Comparison of ENCODE assay signal across 38 cellular contexts in the genomic region with DNA sequence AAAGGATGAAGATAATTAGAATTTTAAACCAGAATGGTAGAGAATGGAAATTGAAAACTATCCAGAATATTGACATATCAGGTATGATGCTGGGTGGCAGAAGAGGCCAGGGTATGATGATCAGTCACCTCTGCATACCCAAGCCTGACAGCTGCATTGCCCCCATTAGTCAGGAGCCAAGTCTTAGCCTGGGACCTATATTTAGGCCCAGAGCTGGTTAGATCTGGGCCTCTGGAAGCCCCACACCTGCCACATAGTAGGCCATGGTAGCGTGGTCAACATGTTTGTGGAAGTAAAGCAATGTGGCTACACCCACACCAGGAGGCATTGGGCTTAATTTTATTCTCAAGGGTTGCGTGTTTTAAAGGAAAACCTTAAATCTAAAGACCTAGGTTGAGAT. TPM values are rescaled to one million over a fixed set of nuclear protein-coding genes. Genes with fewer than 3 reads are reported as not detected.
"Had no signal": no experiment of that assay in that cellular context is flagged by ENCODE, and none has a peak within 500 bp of the region (broad histone marks: within the 10 kb centered on the region; RNA-seq: fewer than 3 reads in every experiment).

No MANE protein-coding gene starts in this region.

- H3K27ac ChIP-seq: ascending aorta, cardiac muscle cell, VCaP had no signal

- H3K27me3 ChIP-seq: ascending aorta, cardiac muscle cell had no signal

- H3K4me3 ChIP-seq: ascending aorta, cardiac muscle cell had no signal

- ATAC-seq: activated CD4-positive, alpha-beta T cell treated with anti-CD3 and anti-CD28 coated beads for 36 hours; activated CD4-positive, CD25-positive, alpha-beta regulatory T cell treated with anti-CD3 and anti-CD28 coated beads, Interleukin-2, amount 50 U/mL, for 24 hours; activated CD8-positive, alpha-beta memory T cell treated with anti-CD3 and anti-CD28 coated beads, Interleukin-2, amount 10 ng/mL, durations not matched to agents 7 days and 5 days; activated CD8-positive, alpha-beta T cell treated with anti-CD3 and anti-CD28 coated beads, Interleukin-2, amount 10 ng/mL, durations not matched to agents 7 days and 5 days; activated naive CD8-positive, alpha-beta T cell treated with anti-CD3 and anti-CD28 coated beads, Interleukin-2, amount 50 U/mL, for 24 hours had no signal

- DNase-seq: activated CD4-positive, alpha-beta memory T cell treated with anti-CD3 and anti-CD28 coated beads, Interleukin-2, amount 10 ng/mL, durations not matched to agents 7 days and 5 days; activated CD4-positive, alpha-beta T cell treated with anti-CD3 and anti-CD28 coated beads for 1 hour; activated CD4-positive, alpha-beta T cell treated with anti-CD3 and anti-CD28 coated beads for 36 hours; activated CD4-positive, alpha-beta T cell treated with anti-CD3 and anti-CD28 coated beads for 48 hours; activated CD4-positive, alpha-beta T cell treated with anti-CD3 and anti-CD28 coated beads, Interleukin-2, amount 10 ng/mL, durations not matched to agents 7 days and 5 days; activated CD4-positive, alpha-beta T cell treated with anti-CD3 and anti-CD28 coated beads, Interleukin-2, amount 50 U/mL, for 48 hours; activated CD4-positive, CD25-positive, alpha-beta regulatory T cell; activated CD8-positive, alpha-beta memory T cell treated with anti-CD3 and anti-CD28 coated beads for 24 hours; activated CD8-positive, alpha-beta memory T cell treated with anti-CD3 and anti-CD28 coated beads, Interleukin-2, amount 10 ng/mL, durations not matched to agents 7 days and 5 days; activated CD8-positive, alpha-beta memory T cell treated with anti-CD3 and anti-CD28 coated beads, Interleukin-2, amount 50 U/mL, for 48 hours; activated CD8-positive, alpha-beta T cell treated with anti-CD3 and anti-CD28 coated beads, Interleukin-2, amount 10 ng/mL, durations not matched to agents 7 days and 5 days; activated effector memory CD4-positive, alpha-beta T cell treated with Interleukin-2 at 50 U/mL for 16 hours; activated gamma-delta T cell; activated naive CD4-positive, alpha-beta T cell treated with anti-CD3 and anti-CD28 coated beads, Interleukin-2, amount 10 ng/mL, durations not matched to agents 7 days and 5 days; activated naive CD4-positive, alpha-beta T cell treated with Interleukin-2 at 50 U/mL for 16 hours; activated naive CD8-positive, alpha-beta T cell treated with anti-CD3 and anti-CD28 coated beads, Interleukin-2, amount 10 ng/mL, durations not matched to agents 7 days and 5 days; activated naive CD8-positive, alpha-beta T cell treated with anti-CD3 and anti-CD28 coated beads, Interleukin-2, amount 50 U/mL, for 24 hours; activated T-cell treated with anti-CD3 and anti-CD28 coated beads, Interleukin-2, amount 50 U/mL, for 24 hours; activated T-cell treated with anti-CD3 and anti-CD28 coated beads, Interleukin-2, amount 50 U/mL, for 48 hours; amygdala; anterior cingulate cortex; caudate nucleus; cerebellar nuclear complex; T-helper 2 cell; T-helper 9 cell had no signal

- H3K9me3 ChIP-seq: ascending aorta had no signal

- H3K4me1 ChIP-seq: ascending aorta had no signal

- FAIRE-seq: bronchial epithelial cell, TTC549 had no signal

- H3K27ac Mint-ChIP-seq: activated CD4-positive, alpha-beta memory T cell treated with anti-CD3 and anti-CD28 coated beads, Interleukin-2, amount 10 ng/mL, durations not matched to agents 7 days and 5 days; activated CD4-positive, alpha-beta T cell treated with anti-CD3 and anti-CD28 coated beads for 36 hours; activated CD4-positive, alpha-beta T cell treated with anti-CD3 and anti-CD28 coated beads, Interleukin-2, amount 10 ng/mL, durations not matched to agents 7 days and 5 days; activated CD8-positive, alpha-beta memory T cell treated with anti-CD3 and anti-CD28 coated beads, Interleukin-2, amount 10 ng/mL, durations not matched to agents 7 days and 5 days; activated CD8-positive, alpha-beta T cell treated with anti-CD3 and anti-CD28 coated beads, Interleukin-2, amount 10 ng/mL, durations not matched to agents 7 days and 5 days; activated naive CD4-positive, alpha-beta T cell treated with anti-CD3 and anti-CD28 coated beads, Interleukin-2, amount 10 ng/mL, durations not matched to agents 7 days and 5 days; activated naive CD4-positive, alpha-beta T cell treated with anti-CD3 and anti-CD28 coated beads, Interleukin-2, amount 50 U/mL, for 24 hours; activated naive CD8-positive, alpha-beta T cell; activated naive CD8-positive, alpha-beta T cell treated with anti-CD3 and anti-CD28 coated beads, Interleukin-2, amount 10 ng/mL, durations not matched to agents 7 days and 5 days; activated naive CD8-positive, alpha-beta T cell treated with anti-CD3 and anti-CD28 coated beads, Interleukin-2, amount 50 U/mL, for 24 hours; activated T-cell treated with anti-CD3 and anti-CD28 coated beads, Interleukin-2, amount 50 U/mL, for 24 hours; activated T-helper 2 cell treated with anti-CD3 and anti-CD28 coated beads, Interferon-gamma antibody, Interleukin-2, Interleukin-4, amounts not matched to agents 10 μg/mL and 5 μg/mL and 100 μg/mL, durations not matched to agents 14 hours and 24 hours and 36 hours; brain; T-helper 1 cell treated with Interleukin-12 subunit alpha and Interleukin-12 subunit beta and Interleukin-4 antibody, amounts not matched to agents 30 μg/mL and 1 μg/mL, for 36 hours; T-helper 2 cell treated with Interferon-gamma antibody and Interleukin-4, amounts not matched to agents 5 μg/mL and 100 μg/mL, for 36 hours had no signal

- H3K9me3 Mint-ChIP-seq: activated CD4-positive, alpha-beta memory T cell treated with anti-CD3 and anti-CD28 coated beads, Interleukin-2, amount 10 ng/mL, durations not matched to agents 7 days and 5 days; activated CD4-positive, alpha-beta T cell treated with anti-CD3 and anti-CD28 coated beads, Interleukin-2, amount 10 ng/mL, durations not matched to agents 7 days and 5 days; activated naive CD4-positive, alpha-beta T cell treated with anti-CD3 and anti-CD28 coated beads, Interleukin-2, amount 10 ng/mL, durations not matched to agents 7 days and 5 days; activated naive CD4-positive, alpha-beta T cell treated with anti-CD3 and anti-CD28 coated beads, Interleukin-2, amount 50 U/mL, for 24 hours; activated naive CD8-positive, alpha-beta T cell treated with anti-CD3 and anti-CD28 coated beads, Interleukin-2, amount 10 ng/mL, durations not matched to agents 7 days and 5 days; activated naive CD8-positive, alpha-beta T cell treated with anti-CD3 and anti-CD28 coated beads, Interleukin-2, amount 50 U/mL, for 24 hours; activated T-cell treated with anti-CD3 and anti-CD28 coated beads, Interleukin-2, amount 50 U/mL, for 24 hours; activated T-helper 2 cell treated with anti-CD3 and anti-CD28 coated beads, Interferon-gamma antibody, Interleukin-2, Interleukin-4, amounts not matched to agents 10 μg/mL and 5 μg/mL and 100 μg/mL, durations not matched to agents 14 hours and 24 hours and 36 hours; brain; central memory CD8-positive, alpha-beta T cell; T-helper 1 cell treated with Interleukin-12 subunit alpha and Interleukin-12 subunit beta and Interleukin-4 antibody, amounts not matched to agents 30 μg/mL and 1 μg/mL, for 36 hours; T-helper 2 cell treated with Interferon-gamma antibody and Interleukin-4, amounts not matched to agents 5 μg/mL and 100 μg/mL, for 36 hours had no signal

- H3K4me3 Mint-ChIP-seq: activated CD4-positive, alpha-beta memory T cell treated with anti-CD3 and anti-CD28 coated beads, Interleukin-2, amount 10 ng/mL, durations not matched to agents 7 days and 5 days; activated CD4-positive, alpha-beta T cell treated with anti-CD3 and anti-CD28 coated beads for 36 hours; activated CD4-positive, alpha-beta T cell treated with anti-CD3 and anti-CD28 coated beads, Interleukin-2, amount 10 ng/mL, durations not matched to agents 7 days and 5 days; activated CD8-positive, alpha-beta memory T cell treated with anti-CD3 and anti-CD28 coated beads, Interleukin-2, amount 10 ng/mL, durations not matched to agents 7 days and 5 days; activated CD8-positive, alpha-beta T cell treated with anti-CD3 and anti-CD28 coated beads, Interleukin-2, amount 10 ng/mL, durations not matched to agents 7 days and 5 days; activated naive CD4-positive, alpha-beta T cell treated with anti-CD3 and anti-CD28 coated beads, Interleukin-2, amount 10 ng/mL, durations not matched to agents 7 days and 5 days; activated naive CD4-positive, alpha-beta T cell treated with anti-CD3 and anti-CD28 coated beads, Interleukin-2, amount 50 U/mL, for 24 hours; activated naive CD8-positive, alpha-beta T cell; activated naive CD8-positive, alpha-beta T cell treated with anti-CD3 and anti-CD28 coated beads, Interleukin-2, amount 10 ng/mL, durations not matched to agents 7 days and 5 days; activated naive CD8-positive, alpha-beta T cell treated with anti-CD3 and anti-CD28 coated beads, Interleukin-2, amount 50 U/mL, for 24 hours; activated T-cell treated with anti-CD3 and anti-CD28 coated beads, Interleukin-2, amount 50 U/mL, for 24 hours; brain; central memory CD8-positive, alpha-beta T cell; T-helper 1 cell treated with Interleukin-12 subunit alpha and Interleukin-12 subunit beta and Interleukin-4 antibody, amounts not matched to agents 30 μg/mL and 1 μg/mL, for 36 hours; T-helper 2 cell treated with Interferon-gamma antibody and Interleukin-4, amounts not matched to agents 5 μg/mL and 100 μg/mL, for 36 hours had no signal

- H3K4me1 Mint-ChIP-seq: activated CD4-positive, alpha-beta memory T cell treated with anti-CD3 and anti-CD28 coated beads, Interleukin-2, amount 10 ng/mL, durations not matched to agents 7 days and 5 days; activated CD4-positive, alpha-beta T cell treated with anti-CD3 and anti-CD28 coated beads for 36 hours; activated CD4-positive, alpha-beta T cell treated with anti-CD3 and anti-CD28 coated beads, Interleukin-2, amount 10 ng/mL, durations not matched to agents 7 days and 5 days; activated CD8-positive, alpha-beta memory T cell treated with anti-CD3 and anti-CD28 coated beads, Interleukin-2, amount 10 ng/mL, durations not matched to agents 7 days and 5 days; activated naive CD4-positive, alpha-beta T cell treated with anti-CD3 and anti-CD28 coated beads, Interleukin-2, amount 10 ng/mL, durations not matched to agents 7 days and 5 days; activated naive CD4-positive, alpha-beta T cell treated with anti-CD3 and anti-CD28 coated beads, Interleukin-2, amount 50 U/mL, for 24 hours; activated naive CD8-positive, alpha-beta T cell treated with anti-CD3 and anti-CD28 coated beads, Interleukin-2, amount 10 ng/mL, durations not matched to agents 7 days and 5 days; activated naive CD8-positive, alpha-beta T cell treated with anti-CD3 and anti-CD28 coated beads, Interleukin-2, amount 50 U/mL, for 24 hours; brain; central memory CD8-positive, alpha-beta T cell had no signal

- H3K36me3 Mint-ChIP-seq: activated CD8-positive, alpha-beta memory T cell treated with anti-CD3 and anti-CD28 coated beads, Interleukin-2, amount 10 ng/mL, durations not matched to agents 7 days and 5 days; activated naive CD4-positive, alpha-beta T cell treated with anti-CD3 and anti-CD28 coated beads, Interleukin-2, amount 10 ng/mL, durations not matched to agents 7 days and 5 days; activated naive CD4-positive, alpha-beta T cell treated with anti-CD3 and anti-CD28 coated beads, Interleukin-2, amount 50 U/mL, for 24 hours; activated naive CD8-positive, alpha-beta T cell treated with anti-CD3 and anti-CD28 coated beads, Interleukin-2, amount 10 ng/mL, durations not matched to agents 7 days and 5 days had no signal

- H3K27me3 Mint-ChIP-seq: activated CD4-positive, alpha-beta memory T cell treated with anti-CD3 and anti-CD28 coated beads, Interleukin-2, amount 10 ng/mL, durations not matched to agents 7 days and 5 days; activated CD4-positive, alpha-beta T cell treated with anti-CD3 and anti-CD28 coated beads for 36 hours; activated CD8-positive, alpha-beta memory T cell treated with anti-CD3 and anti-CD28 coated beads, Interleukin-2, amount 10 ng/mL, durations not matched to agents 7 days and 5 days; activated naive CD4-positive, alpha-beta T cell treated with anti-CD3 and anti-CD28 coated beads, Interleukin-2, amount 10 ng/mL, durations not matched to agents 7 days and 5 days; activated naive CD4-positive, alpha-beta T cell treated with anti-CD3 and anti-CD28 coated beads, Interleukin-2, amount 50 U/mL, for 24 hours; activated naive CD8-positive, alpha-beta T cell; activated naive CD8-positive, alpha-beta T cell treated with anti-CD3 and anti-CD28 coated beads, Interleukin-2, amount 10 ng/mL, durations not matched to agents 7 days and 5 days; activated naive CD8-positive, alpha-beta T cell treated with anti-CD3 and anti-CD28 coated beads, Interleukin-2, amount 50 U/mL, for 24 hours; activated T-cell treated with anti-CD3 and anti-CD28 coated beads, Interleukin-2, amount 50 U/mL, for 24 hours; brain; central memory CD8-positive, alpha-beta T cell had no signal

RNA-seq across cellular contexts. Expression of a gene that starts 32.1 kb away (rescaled TPM):
- total RNA-seq: ascending aorta, cardiac muscle cell had no signal
